1 cellular context compared by ENCODE assay signal in genomic region chr6:56790424-56790823, GRCh38.
TF ChIP-seq lines count a peak whose summit lies in the region.

No MANE protein-coding gene starts in this region.

TF ChIP-seq in A549, 52 proteins besides CTCF, POLR2A, EP300 and RAD21 (continued from another document):
- no peak for TF ChIP-seq BCL3 (IDR thresholded peaks at IDR 0.05)
- TF ChIP-seq MAZ (IDR thresholded peaks at IDR 0.05; ENCODE audit: borderline replicate concordance, low read depth, low read length), result no peak
TF ChIP-seq in A549: peak in this region for 0.
